37 cellular contexts compared by ENCODE assay signal in genomic region chr21:28882345-28882744, GRCh38.
"Had no signal": no experiment of that assay in that cellular context is flagged by ENCODE, and none has a peak within 500 bp of the region (broad histone marks: within the 10 kb centered on the region; RNA-seq: fewer than 3 reads in every experiment).

No MANE protein-coding gene starts in this region.

- DNase-seq: activated CD4-positive, alpha-beta memory T cell treated with anti-CD3 and anti-CD28 coated beads, Interleukin-2, amount 10 ng/mL, durations not matched to agents 7 days and 5 days; activated CD4-positive, alpha-beta T cell treated with anti-CD3 and anti-CD28 coated beads for 1 hour; activated CD4-positive, alpha-beta T cell treated with anti-CD3 and anti-CD28 coated beads for 36 hours; activated CD4-positive, alpha-beta T cell treated with anti-CD3 and anti-CD28 coated beads for 48 hours; activated CD4-positive, alpha-beta T cell treated with anti-CD3 and anti-CD28 coated beads, Interleukin-2, amount 10 ng/mL, durations not matched to agents 7 days and 5 days; activated CD4-positive, alpha-beta T cell treated with anti-CD3 and anti-CD28 coated beads, Interleukin-2, amount 50 U/mL, for 48 hours; activated CD4-positive, CD25-positive, alpha-beta regulatory T cell; activated CD8-positive, alpha-beta memory T cell treated with anti-CD3 and anti-CD28 coated beads for 24 hours; activated CD8-positive, alpha-beta memory T cell treated with anti-CD3 and anti-CD28 coated beads, Interleukin-2, amount 10 ng/mL, durations not matched to agents 7 days and 5 days; activated CD8-positive, alpha-beta memory T cell treated with anti-CD3 and anti-CD28 coated beads, Interleukin-2, amount 50 U/mL, for 48 hours; activated CD8-positive, alpha-beta T cell treated with anti-CD3 and anti-CD28 coated beads, Interleukin-2, amount 10 ng/mL, durations not matched to agents 7 days and 5 days; activated effector memory CD4-positive, alpha-beta T cell treated with anti-CD3 and anti-CD28 coated beads, Interleukin-2, amount 50 U/mL, for 16 hours; activated gamma-delta T cell treated with Interleukin-2 at 50 U/mL for 16 hours; activated naive CD4-positive, alpha-beta T cell; activated naive CD4-positive, alpha-beta T cell treated with anti-CD3 and anti-CD28 coated beads for 36 hours; activated naive CD4-positive, alpha-beta T cell treated with anti-CD3 and anti-CD28 coated beads, Interleukin-2, amount 50 U/mL, for 16 hours; activated naive CD8-positive, alpha-beta T cell treated with anti-CD3 and anti-CD28 coated beads for 36 hours; activated T-cell treated with anti-CD3 and anti-CD28 coated beads, Interleukin-2, amount 50 U/mL, for 1 hour; activated T-cell treated with anti-CD3 and anti-CD28 coated beads, Interleukin-2, amount 50 U/mL, for 4 hours; adrenal gland; amniotic stem cell; aorta; body of pancreas; brain microvascular endothelial cell; central memory CD4-positive, alpha-beta T cell; colonic mucosa; T-helper 2 cell; T-helper 9 cell had no signal

- H3K27me3 Mint-ChIP-seq: activated CD4-positive, alpha-beta T cell treated with anti-CD3 and anti-CD28 coated beads for 36 hours; activated CD4-positive, alpha-beta T cell treated with anti-CD3 and anti-CD28 coated beads, Interleukin-2, amount 10 ng/mL, durations not matched to agents 7 days and 5 days; activated CD8-positive, alpha-beta memory T cell treated with anti-CD3 and anti-CD28 coated beads, Interleukin-2, amount 10 ng/mL, durations not matched to agents 7 days and 5 days; activated T-helper 17 cell treated with anti-CD3 and anti-CD28 coated beads, Interleukin-2, amount 50 U/mL, for 72 hours had no signal

- H3K27ac Mint-ChIP-seq: activated CD4-positive, alpha-beta memory T cell treated with anti-CD3 and anti-CD28 coated beads, Interleukin-2, amount 10 ng/mL, durations not matched to agents 7 days and 5 days; activated CD4-positive, alpha-beta T cell treated with anti-CD3 and anti-CD28 coated beads for 36 hours; activated CD4-positive, alpha-beta T cell treated with anti-CD3 and anti-CD28 coated beads, Interleukin-2, amount 10 ng/mL, durations not matched to agents 7 days and 5 days; activated CD8-positive, alpha-beta memory T cell treated with anti-CD3 and anti-CD28 coated beads, Interleukin-2, amount 10 ng/mL, durations not matched to agents 7 days and 5 days; activated CD8-positive, alpha-beta T cell treated with anti-CD3 and anti-CD28 coated beads, Interleukin-2, amount 10 ng/mL, durations not matched to agents 7 days and 5 days; activated naive CD4-positive, alpha-beta T cell treated with anti-CD3 and anti-CD28 coated beads for 36 hours; activated naive CD4-positive, alpha-beta T cell treated with anti-CD3 and anti-CD28 coated beads, Interleukin-2, amount 50 U/mL, for 72 hours; activated naive CD8-positive, alpha-beta T cell treated with anti-CD3 and anti-CD28 coated beads for 36 hours; activated T-helper 17 cell treated with anti-CD3 and anti-CD28 coated beads, Interleukin-2, amount 50 U/mL, for 72 hours; T-helper 1 cell treated with Interleukin-12 subunit alpha and Interleukin-12 subunit beta and Interleukin-4 antibody, amounts not matched to agents 30 μg/mL and 1 μg/mL, for 36 hours; T-helper 2 cell treated with Interferon-gamma antibody and Interleukin-4, amounts not matched to agents 5 μg/mL and 100 μg/mL, for 36 hours had no signal

- H3K4me3 Mint-ChIP-seq: activated CD4-positive, alpha-beta memory T cell treated with anti-CD3 and anti-CD28 coated beads, Interleukin-2, amount 10 ng/mL, durations not matched to agents 7 days and 5 days; activated CD4-positive, alpha-beta T cell treated with anti-CD3 and anti-CD28 coated beads for 36 hours; activated CD4-positive, alpha-beta T cell treated with anti-CD3 and anti-CD28 coated beads, Interleukin-2, amount 10 ng/mL, durations not matched to agents 7 days and 5 days; activated CD8-positive, alpha-beta memory T cell treated with anti-CD3 and anti-CD28 coated beads, Interleukin-2, amount 10 ng/mL, durations not matched to agents 7 days and 5 days; activated CD8-positive, alpha-beta T cell treated with anti-CD3 and anti-CD28 coated beads, Interleukin-2, amount 10 ng/mL, durations not matched to agents 7 days and 5 days; activated naive CD4-positive, alpha-beta T cell treated with anti-CD3 and anti-CD28 coated beads for 36 hours; activated naive CD8-positive, alpha-beta T cell treated with anti-CD3 and anti-CD28 coated beads for 36 hours; activated T-cell treated with anti-CD3 and anti-CD28 coated beads, Interleukin-2, amount 50 U/mL, for 4 hours; activated T-helper 17 cell treated with anti-CD3 and anti-CD28 coated beads, Interleukin-2, amount 50 U/mL, for 72 hours; T-helper 1 cell treated with Interleukin-12 subunit alpha and Interleukin-12 subunit beta and Interleukin-4 antibody, amounts not matched to agents 30 μg/mL and 1 μg/mL, for 36 hours; T-helper 2 cell treated with Interferon-gamma antibody and Interleukin-4, amounts not matched to agents 5 μg/mL and 100 μg/mL, for 36 hours had no signal

- H3K36me3 ChIP-seq: brain microvascular endothelial cell, breast epithelium, colonic mucosa had no signal

- H3K9me3 ChIP-seq: adrenal gland, body of pancreas, breast epithelium, colonic mucosa had no signal

- H3K4me3 ChIP-seq: adrenal gland, body of pancreas, breast epithelium, colonic mucosa had no signal

- H3K27ac ChIP-seq: adrenal gland, body of pancreas, brain microvascular endothelial cell, breast epithelium, colonic mucosa, VCaP had no signal

- H3K4me1 ChIP-seq: breast epithelium had no signal

- H3K9me3 Mint-ChIP-seq: activated CD4-positive, alpha-beta memory T cell treated with anti-CD3 and anti-CD28 coated beads, Interleukin-2, amount 10 ng/mL, durations not matched to agents 7 days and 5 days; activated CD4-positive, alpha-beta T cell treated with anti-CD3 and anti-CD28 coated beads, Interleukin-2, amount 10 ng/mL, durations not matched to agents 7 days and 5 days; activated naive CD4-positive, alpha-beta T cell treated with anti-CD3 and anti-CD28 coated beads for 36 hours; activated naive CD4-positive, alpha-beta T cell treated with anti-CD3 and anti-CD28 coated beads, Interleukin-2, amount 50 U/mL, for 72 hours; activated naive CD8-positive, alpha-beta T cell treated with anti-CD3 and anti-CD28 coated beads for 36 hours; activated T-cell treated with anti-CD3 and anti-CD28 coated beads, Interleukin-2, amount 50 U/mL, for 4 hours; activated T-helper 17 cell treated with anti-CD3 and anti-CD28 coated beads, Interleukin-2, amount 50 U/mL, for 72 hours; T-helper 1 cell treated with Interleukin-12 subunit alpha and Interleukin-12 subunit beta and Interleukin-4 antibody, amounts not matched to agents 30 μg/mL and 1 μg/mL, for 36 hours; T-helper 2 cell treated with Interferon-gamma antibody and Interleukin-4, amounts not matched to agents 5 μg/mL and 100 μg/mL, for 36 hours had no signal

- ATAC-seq: activated CD4-positive, alpha-beta T cell treated with anti-CD3 and anti-CD28 coated beads for 36 hours; activated CD4-positive, CD25-positive, alpha-beta regulatory T cell treated with anti-CD3 and anti-CD28 coated beads, Interleukin-2, amount 50 U/mL, for 24 hours; activated CD8-positive, alpha-beta memory T cell treated with anti-CD3 and anti-CD28 coated beads, Interleukin-2, amount 10 ng/mL, durations not matched to agents 7 days and 5 days; activated CD8-positive, alpha-beta T cell treated with anti-CD3 and anti-CD28 coated beads, Interleukin-2, amount 10 ng/mL, durations not matched to agents 7 days and 5 days; activated naive CD4-positive, alpha-beta T cell treated with anti-CD3 and anti-CD28 coated beads, Interleukin-2, amount 50 U/mL, for 72 hours; activated T-cell treated with anti-CD3 and anti-CD28 coated beads, Interleukin-2, amount 50 U/mL, for 4 hours; activated T-helper 17 cell treated with anti-CD3 and anti-CD28 coated beads, Interleukin-2, amount 50 U/mL, for 72 hours; body of pancreas had no signal

- FAIRE-seq: astrocyte, TTC549 had no signal

- H3K27me3 ChIP-seq: adrenal gland, body of pancreas, brain microvascular endothelial cell, breast epithelium, colonic mucosa had no signal
